9 cellular contexts compared by ENCODE assay signal in genomic region chr19:22446605-22447004, GRCh38. TPM values are rescaled to one million over a fixed set of nuclear protein-coding genes. Genes with fewer than 3 reads are reported as not detected.
"Had no signal": no experiment of that assay in that cellular context is flagged by ENCODE, and none has a peak within 500 bp of the region (broad histone marks: within the 10 kb centered on the region; RNA-seq: fewer than 3 reads in every experiment).

No MANE protein-coding gene starts in this region.

- H3K27me3 Mint-ChIP-seq: IgD-negative memory B cell had no signal

- H3K9ac ChIP-seq: KMS-11 had no signal

- H3K4me2 ChIP-seq: KMS-11 had no signal

- H3K36me3 Mint-ChIP-seq: IgD-negative memory B cell had no signal

- H3K4me3 Mint-ChIP-seq: IgD-negative memory B cell had no signal

- DNase-seq: Karpas-422, KBM-7, KG1 had no signal

- H3K27ac ChIP-seq: HL-60, KMS-11 had no signal

- H3K4me1 Mint-ChIP-seq: IgD-negative memory B cell had no signal

- FAIRE-seq: HTR-8/SVneo had no signal

- H3K27ac Mint-ChIP-seq: IgD-negative memory B cell had no signal

RNA-seq across cellular contexts. Expression of gene ZNF98, which starts 24.5 kb away (rescaled TPM):
- total RNA-seq: HT-29, HT1080 had no signal
- polyA plus RNA-seq: IgD-negative memory B cell had no signal
